ENCODE assay signal across 16 cellular contexts in the genomic region with DNA sequence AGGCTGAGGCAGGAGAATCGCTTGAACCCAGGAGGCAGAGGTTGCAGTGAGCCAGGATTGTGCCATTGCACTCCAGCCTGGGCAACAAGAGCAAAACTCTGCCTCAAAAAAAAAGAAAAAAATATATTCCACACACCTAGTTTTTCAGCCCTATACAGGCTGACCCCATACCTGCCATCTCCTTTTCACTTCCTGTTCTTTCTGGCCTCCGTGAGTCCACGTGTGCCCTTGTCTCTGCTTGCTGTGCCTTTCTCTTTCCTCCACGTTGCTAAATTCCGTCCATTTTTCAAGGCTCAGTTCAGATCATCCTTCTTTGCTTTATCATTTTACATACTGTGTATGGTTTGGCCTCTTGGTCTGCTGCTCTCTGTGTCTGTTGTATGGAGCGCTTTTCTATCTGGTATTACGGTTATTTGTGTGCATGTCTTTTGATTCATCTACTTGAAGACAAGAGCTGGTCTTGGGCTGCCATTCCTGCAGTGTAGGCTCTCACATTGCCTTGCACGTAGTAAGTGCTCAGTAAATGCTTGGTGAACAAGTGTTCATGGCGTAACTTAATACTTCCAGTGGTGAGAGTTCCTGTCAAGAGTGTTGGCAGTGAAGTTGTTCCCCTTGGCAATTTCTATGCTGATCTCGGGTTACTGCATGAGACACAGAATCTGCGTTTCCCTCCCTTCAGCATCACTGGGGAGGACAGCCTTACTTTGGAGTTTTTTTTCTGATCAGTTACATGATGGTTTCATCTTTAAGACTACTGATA. TPM values are rescaled to one million over a fixed set of nuclear protein-coding genes. Genes with fewer than 3 reads are reported as not detected.
DNase-seq lines count a peak whose midpoint lies in the region; ATAC-seq, FAIRE-seq and TF ChIP-seq lines count a peak whose summit lies in the region.
"Had no signal": no experiment of that assay in that cellular context is flagged by ENCODE, and none has a peak within 500 bp of the region (broad histone marks: within the 10 kb centered on the region; RNA-seq: fewer than 3 reads in every experiment).

No MANE protein-coding gene starts in this region.

- CTCF ChIA-PET in GM12878 (lab: Yijun Ruan, JAX) = interaction anchor here (1.1 kb wide), 1 partner anchor 103 kb away, joined by 3 read pairs; no protein-coding TSS in a partner anchor

- no peak for TF ChIP-seq EP300 in GM12878 (IDR thresholded peaks at IDR 0.05; ENCODE audit: borderline replicate concordance in 1 of 2, control insufficient read depth in 1 of 2, low read depth in 2 of 2, low read length in 2 of 2)

- H3K36me3 ChIP-seq in GM12878 (ENCODE audit: control insufficient read depth in 2 of 2, insufficient read depth in 2 of 2, low read length in 1 of 2) (peaks cover 0 to 2% of the 10 kb centered on the region in 2 experiments; a peak in 1 of 4 replicates), osteoblast (ENCODE audit: insufficient read depth, low read length) (peaks cover 9% of the 10 kb centered on the region)
- H3K36me3 ChIP-seq: brain microvascular endothelial cell, left ventricle myocardium inferior had no signal

- TF ChIP-seq POLR2A in GM12891 (IDR thresholded peaks at IDR 0.05; ENCODE audit: low read depth, low read length) (no peak), GM12878 (IDR thresholded peaks at IDR 0.05; ENCODE audit: low read depth, low read length) (no peak)

- H3K4me2 ChIP-seq in GM12878 (ENCODE audit: control insufficient read depth, insufficient read depth) = 0 out of 2 replicates have a peak overlapping the region, but pooled peaks have one; percentile 4
- no peak overlapping the region for H3K4me2 ChIP-seq in osteoblast (ENCODE audit: insufficient read depth, low read length)
- H3K4me2 ChIP-seq: smooth muscle cell had no signal

- H3K9ac ChIP-seq in GM12878 (ENCODE audit: control insufficient read depth, insufficient read depth, low read length) = no peak overlapping the region
- H3K9ac ChIP-seq: parathyroid adenoma had no signal

- no peak for DNase-seq in GM12891 (ENCODE audit: insufficient read length, low spot score)
- DNase-seq in M059J (ENCODE audit: low read depth) = peak; percentile 75
- no peak for DNase-seq in GM12878 (ENCODE audit: low read depth, low spot score)
- DNase-seq in posterior vena cava (ENCODE audit: low spot score) = peak; percentile 5
- DNase-seq in DMS53 (lab: John Stamatoyannopoulos, UW) = no peak
- DNase-seq in osteoblast (ENCODE audit: insufficient read length, low spot score, missing footprints) = no peak
- DNase-seq: activated effector memory CD4-positive, alpha-beta T cell treated with anti-CD3 and anti-CD28 coated beads, Interleukin-2, amount 50 U/mL, for 16 hours; brain microvascular endothelial cell; KG1; left ventricle myocardium inferior; NCI-H146; NCI-H510A treated with DMSO at 0.1 percent for 48 hours had no signal

- WGBS in GM12878 (ENCODE audit: insufficient coverage, insufficient replicate concordance, low lambda C conversion rate, missing lambda C conversion rate) = 71% methylated on average over 11 of the region's 11 CpGs

- no peaks in the 10 kb centered on the region for H4K20me1 ChIP-seq in GM12878 (ENCODE audit: control insufficient read depth, insufficient read depth)
- peaks cover 39% of the 10 kb centered on the region for H4K20me1 ChIP-seq in osteoblast (ENCODE audit: insufficient read depth, low read length)

- H3K4me1 ChIP-seq in GM12878 (ENCODE audit: control insufficient read depth, insufficient read depth, low read length) (peaks cover 29% of the 10 kb centered on the region), osteoblast (ENCODE audit: insufficient read depth, low read length) (peaks cover 21% of the 10 kb centered on the region)

- POLR2A ChIA-PET in GM12878 (lab: Charles Lee) = no interaction called here

- intact Hi-C loops in GM12878 (cut with micrococcal nuclease; ENCODE audit: unreplicated experiment) = loop anchor here (5.0 kb wide), 1 partner anchor 49 kb away; no protein-coding TSS in a partner anchor
- intact Hi-C loops in posterior vena cava (cut with DNase I) = no loop called here

- no peak overlapping the region for H3K4me3 ChIP-seq in GM12878
- no peak overlapping the region for H3K4me3 ChIP-seq in osteoblast (ENCODE audit: insufficient read depth, low read length)
- H3K4me3 ChIP-seq: left ventricle myocardium inferior, SK-N-MC, smooth muscle cell had no signal

- FAIRE-seq in GM12891 (lab: Jason Lieb, UNC) = no peak
- FAIRE-seq in GM12878 (lab: Jason Lieb, UNC) = no peak

- RAD21 ChIA-PET in GM12878 (lab: Charles Lee; ENCODE audit: unreplicated experiment) = interaction anchor here (0.9 kb wide), 1 partner anchor 34 kb away, joined by 3 read pairs; no protein-coding TSS in a partner anchor

- in situ Hi-C loops in GM12878 (cut with MboI) = no loop called here

- ATAC-seq in GM12878 (0 out of 3 replicates have a peak, but pooled peaks have one; percentile 32), HG03196 (IDR thresholded peaks at IDR 0.05; ENCODE audit: unreplicated experiment) (no peak)

- TF ChIP-seq CTCF in GM12878 (IDR thresholded peaks at IDR 0.05 in 2 of 3, conservative IDR thresholded peaks at IDR 0.05 in 1 of 3; ENCODE audit: control insufficient read depth in 2 of 3, extremely low read depth in 1 of 3, insufficient read depth in 1 of 3, low read depth in 3 of 3, low read length in 3 of 3) = no peak
- no peak for TF ChIP-seq CTCF in osteoblast (IDR thresholded peaks at IDR 0.05; ENCODE audit: extremely low read depth, low read depth, low read length)

- SMC1A ChIA-PET in GM12878 (lab: Charles Lee; ENCODE audit: uncharacterized antibody, unreplicated experiment) = no interaction called here

- H3K27me3 ChIP-seq in GM12878 (replicated peaks in 1 of 2; ENCODE audit: control insufficient read depth in 2 of 2, insufficient read depth in 2 of 2, low read length in 1 of 2) = no peaks in the 10 kb centered on the region
- H3K27me3 ChIP-seq in osteoblast (ENCODE audit: insufficient read depth, low read length) = no peaks in the 10 kb centered on the region
- H3K27me3 ChIP-seq: brain microvascular endothelial cell had no signal

- no TSS peak for BruUV-seq in GM12878 (replicated peaks; lab: Mats Ljungman, UMichigan)

- peaks cover 8% of the 10 kb centered on the region for H3K79me2 ChIP-seq in GM12878 (ENCODE audit: control insufficient read depth, insufficient read depth, low read length)
- H3K79me2 ChIP-seq in osteoblast (ENCODE audit: insufficient read depth, low read length) = peaks cover 75% of the 10 kb centered on the region
- H3K79me2 ChIP-seq: parathyroid adenoma had no signal

- no peak for TF ChIP-seq RAD21 in GM12878 (IDR thresholded peaks at IDR 0.05; ENCODE audit: insufficient read depth, low read depth, low read length)

- H3K27ac ChIP-seq in GM12878 (ENCODE audit: control insufficient read depth, insufficient read depth) = peak overlapping the region; percentile 2; the same call in 1 of the 2 replicates
- no peak overlapping the region for H3K27ac ChIP-seq in osteoblast (ENCODE audit: low read depth, low read length)
- H3K27ac ChIP-seq: brain microvascular endothelial cell, left ventricle myocardium inferior, parathyroid adenoma, SK-N-MC had no signal

- H2AFZ ChIP-seq in GM12878 (ENCODE audit: control insufficient read depth, low read depth, low read length) (peak overlapping the region; percentile 15; the same call in 1 of the 2 replicates), osteoblast (ENCODE audit: low read length) (no peak overlapping the region)
- H2AFZ ChIP-seq: parathyroid adenoma had no signal

- H3K9me3 ChIP-seq in GM12878 (replicated peaks; ENCODE audit: control insufficient read depth, insufficient read depth, low read length) = no peaks in the 10 kb centered on the region
- H3K9me3 ChIP-seq in osteoblast (ENCODE audit: low read depth, low read length) = no peaks in the 10 kb centered on the region
- H3K9me3 ChIP-seq: left ventricle myocardium inferior had no signal

TF ChIP-seq in GM12891, 5 proteins besides CTCF, POLR2A, EP300 and RAD21:
- TF ChIP-seq PAX5 (IDR thresholded peaks at IDR 0.05; ENCODE audit: insufficient read depth, low read length, severe bottlenecking) (no peak), SPI1 (IDR thresholded peaks at IDR 0.05; ENCODE audit: low read depth, low read length) (peak; percentile 88)

TF ChIP-seq in GM12878, 131 proteins besides CTCF, POLR2A, EP300 and RAD21 (continues in another document):
- TF ChIP-seq STAT3 (IDR thresholded peaks at IDR 0.05; ENCODE audit: low read depth, low read length) (no peak), ZNF274 (IDR thresholded peaks at IDR 0.05; ENCODE audit: insufficient read depth, insufficient read length) (no peak)

RNA-seq across cellular contexts. Expression of a gene that starts 57.5 kb away (rescaled TPM):
- polyA plus RNA-seq in GM12891 (2012; ENCODE audit: low read depth, missing spikeins) = 7.1 TPM
- 32.7 and 54.8 TPM in 2 replicates for total RNA-seq in M059J (2014; rRNA removed; shearing (Covaris generic))
- total RNA-seq in GM12878 (2013; cell fraction: nucleolus; rRNA removed) = 26.1 and 28.1 TPM in 2 replicates
- total RNA-seq in GM12878 (2014; rRNA removed) (10.3 and 11.6 TPM in 2 replicates), GM12878 (2014; rRNA removed; fragmentation: Illumina TruSeq; extraction: Trizol) (13.5 and 14.2 TPM in 2 replicates), GM12878 (2021) (21.0 and 22.4 TPM in 2 replicates), posterior vena cava (10 to 100 TPM; 17.4 to 19.7 TPM), osteoblast (9.1 and 10.9 TPM in 2 replicates)
- polyA plus RNA-seq in GM12878 (2011; ENCODE audit: low read depth) = 4.1 TPM
- polyA plus RNA-seq in GM12878 (2011; rRNA removed) (0.22 and 0.37 TPM in 2 replicates), GM12878 (2014; fragmentation: Illumina TruSeq; extraction: Trizol) (11.0 and 11.7 TPM in 2 replicates), GM12878 (2014; fragmentation: Nextera tagmentation; extraction: Ambion mirVana) (under 1 TPM; 0.77 to 0.91 TPM), GM12878 (2014; rRNA removed) (7.6 and 9.1 TPM in 2 replicates), GM12878 (2016; fragmentation: Nextera tagmentation; extraction: Ambion mirVana) (1 to 10 TPM; 2.1 to 5.6 TPM)
- 0.10 and 0.15 TPM in 2 replicates for polyA plus RNA-seq in GM12878 (2011; cell fraction: cytosol; rRNA removed)
- 0.15 and 0.34 TPM in 2 replicates for polyA plus RNA-seq in GM12878 (2011; cell fraction: nucleus; rRNA removed)
- 5.8 and 6.2 TPM in 2 replicates for polyA plus RNA-seq in GM12878 (2012)
- 0.15 TPM in 2 replicates for polyA minus RNA-seq in GM12878 (2011; rRNA and poly(A)+ RNA removed)
- 0.27 and 0.31 TPM in 2 replicates for polyA minus RNA-seq in GM12878 (2011; cell fraction: cytosol; rRNA and poly(A)+ RNA removed)
- under 0.01 and 0.19 TPM in 2 replicates for polyA minus RNA-seq in GM12878 (2011; cell fraction: nucleus; rRNA and poly(A)+ RNA removed)

Comparison
In these comparisons a context has a peak if more than half of its experiments do, and no peak if none do; other contexts are left out.
1. DNase-seq: peak in M059J (single experiment) and posterior vena cava (single experiment); none in GM12891 (single experiment), GM12878 (single experiment), DMS53 (single experiment) and osteoblast (single experiment).